In the genomic region with DNA sequence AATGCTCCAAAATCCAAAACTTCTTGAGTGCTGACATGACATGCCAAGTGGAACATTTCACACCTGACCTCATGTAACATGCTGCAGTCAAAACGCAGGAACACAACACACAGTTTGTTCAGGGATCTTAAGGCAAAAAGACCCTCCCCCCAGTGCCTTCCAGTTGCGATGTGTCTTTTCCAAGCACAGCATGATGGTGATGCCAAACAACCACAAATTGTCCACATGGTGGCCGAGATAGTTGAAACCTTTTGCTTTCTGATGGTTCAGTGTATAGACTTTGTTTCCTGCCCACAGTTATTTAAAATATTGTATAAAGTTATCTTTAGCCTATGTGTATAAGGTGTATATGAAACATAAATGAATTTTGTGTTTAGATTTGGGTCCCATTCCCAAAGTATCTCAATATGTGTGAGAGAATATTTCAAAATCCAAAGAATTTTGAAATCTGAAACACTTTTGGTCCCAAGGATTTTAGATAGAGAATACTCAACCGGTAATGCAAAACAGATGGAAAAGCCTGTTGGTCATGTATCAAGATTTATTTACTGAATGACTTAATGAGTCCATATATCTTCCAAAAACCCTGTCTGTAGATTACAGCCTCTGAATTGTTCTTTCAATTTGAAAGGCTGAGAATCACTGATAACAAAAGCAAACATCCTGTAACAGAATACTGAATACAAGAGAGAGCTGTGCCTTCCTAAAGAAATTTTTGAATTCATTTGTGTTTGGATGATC, we compare ENCODE assay signal across 12 cellular contexts.
DNase-seq lines count a peak whose midpoint lies in the region; ATAC-seq and TF ChIP-seq lines count a peak whose summit lies in the region.
"Had no signal": no experiment of that assay in that cellular context is flagged by ENCODE, and none has a peak within 500 bp of the region (broad histone marks: within the 10 kb centered on the region; RNA-seq: fewer than 3 reads in every experiment).

No MANE protein-coding gene starts in this region.

- peaks cover 12% of the 10 kb centered on the region for H3K4me1 Mint-ChIP-seq in activated CD4-positive, alpha-beta T cell treated with anti-CD3 and anti-CD28 coated beads, Interleukin-2, amount 10 ng/mL, durations not matched to agents 7 days and 5 days

- DNase-seq in AG20443 (ENCODE audit: low spot score) (peak; percentile 16), HuH-7 (ENCODE audit: low spot score) (peak; percentile 15), fibroblast of the conjunctiva (ENCODE audit: low read depth) (peak; percentile 20)
- DNase-seq in activated CD4-positive, alpha-beta T cell treated with anti-CD3 and anti-CD28 coated beads, Interleukin-2, amount 50 U/mL, for 4 hours = no peak
- no peak for DNase-seq in activated CD4-positive, alpha-beta T cell treated with anti-CD3 and anti-CD28 coated beads, Interleukin-2, amount 10 ng/mL, durations not matched to agents 7 days and 5 days
- DNase-seq: CD8-positive, alpha-beta T cell; NK-92 treated with Interleukin-12 subunit alpha and Interleukin-12 subunit beta, amount 100 ng/mL, for 24 hours; upper lobe of right lung had no signal

- POLR2A ChIA-PET in activated CD4-positive, alpha-beta T cell treated with anti-CD3 and anti-CD28 coated beads, Interleukin-2, amount 10 ng/mL, durations not matched to agents 7 days and 5 days (lab: Charles Lee) = no interaction called here

- no peaks in the 10 kb centered on the region for H3K27me3 Mint-ChIP-seq in activated CD4-positive, alpha-beta T cell treated with anti-CD3 and anti-CD28 coated beads, Interleukin-2, amount 10 ng/mL, durations not matched to agents 7 days and 5 days

- H3K36me3 Mint-ChIP-seq in activated CD4-positive, alpha-beta T cell treated with anti-CD3 and anti-CD28 coated beads, Interleukin-2, amount 10 ng/mL, durations not matched to agents 7 days and 5 days (ENCODE audit: low read depth) = no peaks in the 10 kb centered on the region

- ATAC-seq in SK-N-SH treated with all-trans-retinoic acid at 6 μM for 48 hours = peak; percentile 46
- ATAC-seq in activated CD4-positive, CD25-positive, alpha-beta regulatory T cell treated with anti-CD3 and anti-CD28 coated beads, Interleukin-2, amount 50 U/mL, for 24 hours = no peak
- no peak for ATAC-seq in HG03280 (IDR thresholded peaks at IDR 0.05; ENCODE audit: unreplicated experiment)
- ATAC-seq: CD8-positive, alpha-beta T cell; upper lobe of right lung had no signal

- H3K4me3 Mint-ChIP-seq in activated CD4-positive, alpha-beta T cell treated with anti-CD3 and anti-CD28 coated beads, Interleukin-2, amount 10 ng/mL, durations not matched to agents 7 days and 5 days = no peak overlapping the region
- H3K4me3 Mint-ChIP-seq: CD8-positive, alpha-beta T cell; T-helper 1 cell treated with Interleukin-12 subunit alpha and Interleukin-12 subunit beta and Interleukin-4 antibody, amounts not matched to agents 30 μg/mL and 1 μg/mL, for 36 hours had no signal

- no peak overlapping the region for H3K27ac Mint-ChIP-seq in activated CD4-positive, alpha-beta T cell treated with anti-CD3 and anti-CD28 coated beads, Interleukin-2, amount 10 ng/mL, durations not matched to agents 7 days and 5 days
- H3K27ac Mint-ChIP-seq: T-helper 1 cell treated with Interleukin-12 subunit alpha and Interleukin-12 subunit beta and Interleukin-4 antibody, amounts not matched to agents 30 μg/mL and 1 μg/mL, for 36 hours had no signal

- no peaks in the 10 kb centered on the region for H3K9me3 Mint-ChIP-seq in activated CD4-positive, alpha-beta T cell treated with anti-CD3 and anti-CD28 coated beads, Interleukin-2, amount 10 ng/mL, durations not matched to agents 7 days and 5 days
- H3K9me3 Mint-ChIP-seq: CD8-positive, alpha-beta T cell; T-helper 1 cell treated with Interleukin-12 subunit alpha and Interleukin-12 subunit beta and Interleukin-4 antibody, amounts not matched to agents 30 μg/mL and 1 μg/mL, for 36 hours had no signal

- CTCF ChIA-PET in activated CD4-positive, alpha-beta T cell treated with anti-CD3 and anti-CD28 coated beads, Interleukin-2, amount 10 ng/mL, durations not matched to agents 7 days and 5 days (lab: Charles Lee) = no interaction called here

TF ChIP-seq in SK-N-SH treated with all-trans-retinoic acid at 6 μM for 48 hours, 23 proteins besides CTCF, POLR2A, EP300 and RAD21:
- TF ChIP-seq TCF4 (CRISPR knock-in tag; IDR thresholded peaks at IDR 0.05; ENCODE audit: borderline replicate concordance) (peak; percentile 91), ZNF565 (CRISPR knock-in tag; conservative IDR thresholded peaks at IDR 0.05; ENCODE audit: low read depth) (no peak), ISL1 (CRISPR knock-in tag; IDR thresholded peaks at IDR 0.05) (peak; percentile 94), CSDC2 (CRISPR knock-in tag; IDR thresholded peaks at IDR 0.05) (no peak)
- TF ChIP-seq, protein P1, sequence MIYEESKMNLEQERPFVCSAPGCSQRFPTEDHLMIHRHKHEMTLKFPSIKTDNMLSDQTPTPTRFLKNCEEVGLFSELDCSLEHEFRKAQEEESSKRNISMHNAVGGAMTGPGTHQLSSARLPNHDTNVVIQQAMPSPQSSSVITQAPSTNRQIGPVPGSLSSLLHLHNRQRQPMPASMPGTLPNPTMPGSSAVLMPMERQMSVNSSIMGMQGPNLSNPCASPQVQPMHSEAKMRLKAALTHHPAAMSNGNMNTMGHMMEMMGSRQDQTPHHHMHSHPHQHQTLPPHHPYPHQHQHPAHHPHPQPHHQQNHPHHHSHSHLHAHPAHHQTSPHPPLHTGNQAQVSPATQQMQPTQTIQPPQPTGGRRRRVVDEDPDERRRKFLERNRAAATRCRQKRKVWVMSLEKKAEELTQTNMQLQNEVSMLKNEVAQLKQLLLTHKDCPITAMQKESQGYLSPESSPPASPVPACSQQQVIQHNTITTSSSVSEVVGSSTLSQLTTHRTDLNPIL (CRISPR knock-in tag; IDR thresholded peaks at IDR 0.05; ENCODE audit: low read depth) = peak; percentile 60; the same call in 1 of the 2 replicates

Comparison
In these comparisons a context has a peak if more than half of its experiments do, and no peak if none do; other contexts are left out.
1. DNase-seq: peak in AG20443 (single experiment), HuH-7 (single experiment) and fibroblast of the conjunctiva (single experiment); none in activated CD4-positive, alpha-beta T cell treated with anti-CD3 and anti-CD28 coated beads, Interleukin-2, amount 50 U/mL, for 4 hours (0 of 2) and activated CD4-positive, alpha-beta T cell treated with anti-CD3 and anti-CD28 coated beads, Interleukin-2, amount 10 ng/mL, durations not matched to agents 7 days and 5 days (single experiment).